Comparison of ENCODE assay signal across 11 cellular contexts in genomic region chr1:39573097-39573465, GRCh38. TPM values are rescaled to one million over a fixed set of nuclear protein-coding genes. Genes with fewer than 3 reads are reported as not detected.
A peak's percentile ranks its signal among the peaks of the same experiment; 100 is the strongest.
DNase-seq lines count a peak whose midpoint lies in the region; ATAC-seq and TF ChIP-seq lines count a peak whose summit lies in the region.
"Had no signal": no experiment of that assay in that cellular context is flagged by ENCODE, and none has a peak within 500 bp of the region (broad histone marks: within the 10 kb centered on the region; RNA-seq: fewer than 3 reads in every experiment).

No MANE protein-coding gene starts in this region.

- intact Hi-C loops in CD4-positive, alpha-beta memory T cell (cut with micrococcal nuclease): no loop called here
- intact Hi-C loops in naive thymus-derived CD4-positive, alpha-beta T cell (cut with micrococcal nuclease): loop anchor here (10.0 kb wide), 2 partner anchors 378 to 1122 kb away; partner anchors contain the start of gene NFYC (in 1 of the 2)
- intact Hi-C loops in CD14-positive monocyte (cut with micrococcal nuclease): loop anchor here in 1 of 2 donors (10.0 kb wide), 1 partner anchor 88 kb away; no protein-coding TSS in a partner anchor

- H3K4me3 Mint-ChIP-seq in CD4-positive, alpha-beta memory T cell: peak overlapping the region in 7 of 8 donors; percentile 53 to 99 (median 92)
- H3K4me3 Mint-ChIP-seq in naive thymus-derived CD4-positive, alpha-beta T cell: peak overlapping the region; percentile 20 to 98 (median 88)
- no peak overlapping the region for H3K4me3 Mint-ChIP-seq in CD14-positive monocyte

- CTCF ChIA-PET in CD4-positive, alpha-beta memory T cell (lab: Charles Lee; ENCODE audit: partially characterized antibody): interaction anchor here (1.4 kb wide), 2 partner anchors 10 to 36 kb away, joined by 3 read pairs; no protein-coding TSS in a partner anchor
- CTCF ChIA-PET in naive thymus-derived CD4-positive, alpha-beta T cell (lab: Charles Lee): interaction anchor here (0.7 to 1.5 kb wide), 2 partner anchors 12 to 266 kb away, joined by 3 to 5 read pairs; no protein-coding TSS in a partner anchor

- H3K36me3 ChIP-seq in CD4-positive, alpha-beta memory T cell (ENCODE audit: insufficient read depth, low read length): peaks cover 44% of the 10 kb centered on the region
- peaks cover 75% of the 10 kb centered on the region for H3K36me3 ChIP-seq in HUES64 (ENCODE audit: insufficient read depth, low read length)
- H3K36me3 ChIP-seq in naive thymus-derived CD4-positive, alpha-beta T cell (ENCODE audit: control insufficient read depth in 2 of 3, insufficient read depth in 3 of 3, low read length in 3 of 3): peaks cover 19 to 53% (median 20%) of the 10 kb centered on the region in 3 experiments

- no peaks in the 10 kb centered on the region for H3K27me3 ChIP-seq in CD4-positive, alpha-beta memory T cell (ENCODE audit: insufficient read depth, low read length)
- H3K27me3 ChIP-seq in HUES64 (ENCODE audit: insufficient read depth, low read length): no peaks in the 10 kb centered on the region
- H3K27me3 ChIP-seq in naive thymus-derived CD4-positive, alpha-beta T cell (ENCODE audit: control insufficient read depth in 2 of 2, insufficient read depth in 2 of 2, low read length in 2 of 2): no peaks in the 10 kb centered on the region

- H3K27ac ChIP-seq in CD4-positive, alpha-beta memory T cell (ENCODE audit: low read depth, low read length): no peak overlapping the region
- no peak overlapping the region for H3K27ac ChIP-seq in HUES64 (ENCODE audit: low read depth, low read length)
- H3K27ac ChIP-seq in naive thymus-derived CD4-positive, alpha-beta T cell (ENCODE audit: low read depth, low read length): no peak overlapping the region

- H3K9ac ChIP-seq in HUES64 (ENCODE audit: low read depth, low read length): no peak overlapping the region

- 85% methylated on average over 1 of the region's 1 CpG for WGBS in HUES64

- no peak for ATAC-seq in naive thymus-derived CD4-positive, alpha-beta T cell

- no peaks in the 10 kb centered on the region for H3K9me3 Mint-ChIP-seq in CD4-positive, alpha-beta memory T cell
- peaks cover 0 to 2% (median 0%) of the 10 kb centered on the region in 11 donors for H3K9me3 Mint-ChIP-seq in naive thymus-derived CD4-positive, alpha-beta T cell
- H3K9me3 Mint-ChIP-seq in CD14-positive monocyte: peaks cover 0 to 5% (median 0%) of the 10 kb centered on the region in 7 donors

- POLR2A ChIA-PET in CD4-positive, alpha-beta memory T cell (lab: Charles Lee; ENCODE audit: partially characterized antibody): no interaction called here
- POLR2A ChIA-PET in naive thymus-derived CD4-positive, alpha-beta T cell (lab: Charles Lee): interaction anchor here (0.7 to 1.3 kb wide), 2 partner anchors 16 to 481 kb away, joined by 3 to 5 read pairs; no protein-coding TSS in a partner anchor

- H3K27me3 Mint-ChIP-seq in CD4-positive, alpha-beta memory T cell: no peaks in the 10 kb centered on the region
- no peaks in the 10 kb centered on the region for H3K27me3 Mint-ChIP-seq in naive thymus-derived CD4-positive, alpha-beta T cell
- peaks cover 0 to 3% (median 2%) of the 10 kb centered on the region in 3 donors for H3K27me3 Mint-ChIP-seq in CD14-positive monocyte (ENCODE audit: low read depth in 3 of 3)

- peak overlapping the region in 5 of 7 donors; percentile 58 to 98 (median 74) for H3K27ac Mint-ChIP-seq in CD4-positive, alpha-beta memory T cell
- H3K27ac Mint-ChIP-seq in naive thymus-derived CD4-positive, alpha-beta T cell: peak overlapping the region in 8 of 9 donors; percentile 23 to 96 (median 70)
- H3K27ac Mint-ChIP-seq in CD14-positive monocyte: peak overlapping the region in 3 of 7 donors; percentile 6 to 48 (median 47)

- H3K4me1 Mint-ChIP-seq in CD4-positive, alpha-beta memory T cell: peaks cover 31 to 46% (median 39%) of the 10 kb centered on the region in 4 donors
- peaks cover 25 to 58% (median 50%) of the 10 kb centered on the region in 7 donors for H3K4me1 Mint-ChIP-seq in naive thymus-derived CD4-positive, alpha-beta T cell
- H3K4me1 Mint-ChIP-seq in CD14-positive monocyte: peaks cover 27% of the 10 kb centered on the region

- H3K4me3 ChIP-seq in CD4-positive, alpha-beta memory T cell (ENCODE audit: low read length in 2 of 2): no peak overlapping the region
- peak overlapping the region; percentile 88; the same call in 1 of the 2 replicates for H3K4me3 ChIP-seq in HUES64 (ENCODE audit: low read length)
- peak overlapping the region; percentile 8 for H3K4me3 ChIP-seq in astrocyte of the cerebellum (ENCODE audit: low read depth, low read length)
- H3K4me3 ChIP-seq in naive thymus-derived CD4-positive, alpha-beta T cell (ENCODE audit: low read length): no peak overlapping the region

- in situ Hi-C loops in astrocyte of the cerebellum (cut with HindIII; ENCODE audit: low sequenced_read_pairs): no loop called here

- TF ChIP-seq CTCF in astrocyte of the cerebellum (IDR thresholded peaks at IDR 0.05; ENCODE audit: low read depth, low read length, missing control alignments) (no peak), CD14-positive monocyte (IDR thresholded peaks at IDR 0.05) (no peak)

- H3K9me3 ChIP-seq in CD4-positive, alpha-beta memory T cell (ENCODE audit: control insufficient read depth in 1 of 2, low read length in 2 of 2): no peaks in the 10 kb centered on the region
- H3K9me3 ChIP-seq in HUES64 (ENCODE audit: insufficient read depth, low read depth, low read length): no peaks in the 10 kb centered on the region
- no peaks in the 10 kb centered on the region for H3K9me3 ChIP-seq in naive thymus-derived CD4-positive, alpha-beta T cell (ENCODE audit: control insufficient read depth in 2 of 3, low read length in 3 of 3)

- no peak for DNase-seq in CD4-positive, alpha-beta memory T cell
- no peak for DNase-seq in astrocyte of the cerebellum (ENCODE audit: low read depth)
- DNase-seq in naive thymus-derived CD4-positive, alpha-beta T cell: no peak
- no peak for DNase-seq in CD14-positive monocyte (ENCODE audit: low spot score)
- no peak for DNase-seq in NK-92 treated with Interleukin-12 subunit alpha and Interleukin-12 subunit beta, amount 100 ng/mL, for 24 hours (lab: John Stamatoyannopoulos, UW)
- DNase-seq in stimulated activated CD4-positive, alpha-beta T cell treated with anti-CD3 and anti-CD28 coated beads, Interleukin-4, amount 100 ng/mL, for 4 hours: no peak
- DNase-seq in dedifferentiated amniotic fluid mesenchymal stem cell (ENCODE audit: extremely low spot score): no peak
- DNase-seq: cerebellar nuclear complex, islet precursor cell, NCI-H2227 treated with DMSO at 0.1 percent for 48 hours had no signal

- peaks cover 41 to 69% of the 10 kb centered on the region in 2 donors for H3K36me3 Mint-ChIP-seq in CD4-positive, alpha-beta memory T cell
- H3K36me3 Mint-ChIP-seq in naive thymus-derived CD4-positive, alpha-beta T cell: peaks cover 5 to 43% (median 30%) of the 10 kb centered on the region in 5 donors
- H3K36me3 Mint-ChIP-seq in CD14-positive monocyte: peaks cover 61 to 62% of the 10 kb centered on the region in 2 donors

- H3K4me1 ChIP-seq in CD4-positive, alpha-beta memory T cell (ENCODE audit: insufficient read depth, low read length): peaks cover 38% of the 10 kb centered on the region
- peaks cover 11% of the 10 kb centered on the region; the same call in 1 of the 2 replicates for H3K4me1 ChIP-seq in HUES64 (ENCODE audit: insufficient read depth, low read length)
- peaks cover 18 to 26% of the 10 kb centered on the region in 2 donors for H3K4me1 ChIP-seq in naive thymus-derived CD4-positive, alpha-beta T cell (ENCODE audit: control insufficient read depth in 2 of 2, insufficient read depth in 2 of 2, low read length in 2 of 2)

RNA-seq across cellular contexts. Expression of gene PABPC4, which starts 3.5 kb away (rescaled TPM):
- total RNA-seq in CD4-positive, alpha-beta memory T cell: 100 to 1,000 TPM; 240 TPM
- polyA plus RNA-seq in CD4-positive, alpha-beta memory T cell: 10 to 100 TPM; 17.2 to 40.5 TPM
- 166 TPM for polyA plus RNA-seq in HUES64 (2013, experiment 1 of 2)
- 165 TPM for polyA plus RNA-seq in HUES64 (2013, experiment 2 of 2)
- total RNA-seq in naive thymus-derived CD4-positive, alpha-beta T cell: 100 to 1,000 TPM; 194 to 344 (median 278) TPM
- 10 to 100 TPM; 39.9 to 41.6 TPM for polyA plus RNA-seq in naive thymus-derived CD4-positive, alpha-beta T cell
- 10 to 100 TPM; 11.5 to 15.5 TPM for polyA plus RNA-seq in CD14-positive monocyte

Comparison
In these comparisons a context has a peak if more than half of its experiments do, and no peak if none do; other contexts are left out.
1. H3K4me3 ChIP-seq: peak in HUES64 (single experiment) and astrocyte of the cerebellum (single experiment); none in CD4-positive, alpha-beta memory T cell (0 of 2) and naive thymus-derived CD4-positive, alpha-beta T cell (single experiment).
2. H3K4me3 Mint-ChIP-seq: peak in CD4-positive, alpha-beta memory T cell (7 of 8) and naive thymus-derived CD4-positive, alpha-beta T cell (10 of 10); none in CD14-positive monocyte (0 of 2).